1 cellular context compared by ENCODE assay signal in the genomic region with DNA sequence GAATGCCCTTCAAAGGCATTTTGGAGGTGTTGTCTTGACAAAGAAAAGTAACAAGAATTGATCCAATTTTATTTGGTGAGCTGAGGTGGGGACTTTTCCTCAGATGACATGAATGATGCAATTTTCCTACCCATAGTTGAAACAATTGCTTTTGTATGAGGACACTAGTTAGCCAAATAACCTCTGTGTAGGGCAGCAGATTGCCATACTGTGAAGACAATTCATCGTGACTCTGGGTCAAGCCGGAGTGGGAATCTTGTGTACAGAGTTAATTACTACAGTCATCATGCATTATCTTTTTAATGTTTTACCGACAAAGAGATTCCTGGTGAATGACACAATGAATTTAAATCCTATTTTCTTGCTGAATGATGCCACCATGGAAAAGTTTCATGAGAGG.
TF ChIP-seq lines count a peak whose summit lies in the region.

No MANE protein-coding gene starts in this region.

TF ChIP-seq in HCT116, 20 proteins besides CTCF, POLR2A, EP300 and RAD21 (continued from another document):
- TF ChIP-seq, protein P1, sequence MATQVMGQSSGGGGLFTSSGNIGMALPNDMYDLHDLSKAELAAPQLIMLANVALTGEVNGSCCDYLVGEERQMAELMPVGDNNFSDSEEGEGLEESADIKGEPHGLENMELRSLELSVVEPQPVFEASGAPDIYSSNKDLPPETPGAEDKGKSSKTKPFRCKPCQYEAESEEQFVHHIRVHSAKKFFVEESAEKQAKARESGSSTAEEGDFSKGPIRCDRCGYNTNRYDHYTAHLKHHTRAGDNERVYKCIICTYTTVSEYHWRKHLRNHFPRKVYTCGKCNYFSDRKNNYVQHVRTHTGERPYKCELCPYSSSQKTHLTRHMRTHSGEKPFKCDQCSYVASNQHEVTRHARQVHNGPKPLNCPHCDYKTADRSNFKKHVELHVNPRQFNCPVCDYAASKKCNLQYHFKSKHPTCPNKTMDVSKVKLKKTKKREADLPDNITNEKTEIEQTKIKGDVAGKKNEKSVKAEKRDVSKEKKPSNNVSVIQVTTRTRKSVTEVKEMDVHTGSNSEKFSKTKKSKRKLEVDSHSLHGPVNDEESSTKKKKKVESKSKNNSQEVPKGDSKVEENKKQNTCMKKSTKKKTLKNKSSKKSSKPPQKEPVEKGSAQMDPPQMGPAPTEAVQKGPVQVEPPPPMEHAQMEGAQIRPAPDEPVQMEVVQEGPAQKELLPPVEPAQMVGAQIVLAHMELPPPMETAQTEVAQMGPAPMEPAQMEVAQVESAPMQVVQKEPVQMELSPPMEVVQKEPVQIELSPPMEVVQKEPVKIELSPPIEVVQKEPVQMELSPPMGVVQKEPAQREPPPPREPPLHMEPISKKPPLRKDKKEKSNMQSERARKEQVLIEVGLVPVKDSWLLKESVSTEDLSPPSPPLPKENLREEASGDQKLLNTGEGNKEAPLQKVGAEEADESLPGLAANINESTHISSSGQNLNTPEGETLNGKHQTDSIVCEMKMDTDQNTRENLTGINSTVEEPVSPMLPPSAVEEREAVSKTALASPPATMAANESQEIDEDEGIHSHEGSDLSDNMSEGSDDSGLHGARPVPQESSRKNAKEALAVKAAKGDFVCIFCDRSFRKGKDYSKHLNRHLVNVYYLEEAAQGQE (IDR thresholded peaks at IDR 0.05; ENCODE audit: low read depth), result no peak
- TF ChIP-seq CEBPB (IDR thresholded peaks at IDR 0.05; ENCODE audit: low read depth), result peak; percentile 91
- no peak for TF ChIP-seq ELF1 (IDR thresholded peaks at IDR 0.05; ENCODE audit: borderline replicate concordance, low read depth)
- no peak for TF ChIP-seq ZFX (IDR thresholded peaks at IDR 0.05)
- 0 out of 2 replicates have a peak, but pooled peaks have one; percentile 41 for TF ChIP-seq MAX (IDR thresholded peaks at IDR 0.05)
- TF ChIP-seq EGR1 (IDR thresholded peaks at IDR 0.05; ENCODE audit: low read depth), result no peak
- no peak for TF ChIP-seq EZH2 (IDR thresholded peaks at IDR 0.05)
- no peak for TF ChIP-seq SRF (IDR thresholded peaks at IDR 0.05; ENCODE audit: low read depth)
- TF ChIP-seq JUND (IDR thresholded peaks at IDR 0.05), result no peak
- TF ChIP-seq SP1 (IDR thresholded peaks at IDR 0.05; ENCODE audit: low read depth), result peak; percentile 49
- TF ChIP-seq EZH2phosphoT487 (IDR thresholded peaks at IDR 0.05; ENCODE audit: borderline replicate concordance), result no peak
- peak; percentile 53; the same call in 1 of the 2 replicates for TF ChIP-seq FOSL1 (IDR thresholded peaks at IDR 0.05; ENCODE audit: low read depth)
